In genomic region chr2:16561676-16562075, GRCh38 we compare ENCODE assay signal across 30 cellular contexts.
"Had no signal": no experiment of that assay in that cellular context is flagged by ENCODE, and none has a peak within 500 bp of the region (broad histone marks: within the 10 kb centered on the region; RNA-seq: fewer than 3 reads in every experiment).

No MANE protein-coding gene starts in this region.

- H3K9me3 Mint-ChIP-seq: activated CD4-positive, alpha-beta T cell treated with anti-CD3 and anti-CD28 coated beads, Interleukin-2, amount 10 ng/mL, durations not matched to agents 24 days and 14 days; activated CD8-positive, alpha-beta T cell treated with anti-CD3 and anti-CD28 coated beads for 36 hours; activated naive CD4-positive, alpha-beta T cell treated with anti-CD3 and anti-CD28 coated beads for 36 hours; activated naive CD4-positive, alpha-beta T cell treated with anti-CD3 and anti-CD28 coated beads, Interleukin-2, amount 50 U/mL, for 72 hours; activated T-cell treated with anti-CD3 and anti-CD28 coated beads, Interleukin-2, amount 50 U/mL, for 24 hours; T-cell had no signal

- H3K4me1 ChIP-seq: adrenal gland, body of pancreas, Peyer's patch had no signal

- H3K4me1 Mint-ChIP-seq: activated CD4-positive, alpha-beta T cell treated with anti-CD3 and anti-CD28 coated beads, Interleukin-2, amount 10 ng/mL, durations not matched to agents 24 days and 14 days; T-cell; T-helper 17 cell had no signal

- H3K27me3 Mint-ChIP-seq: activated CD4-positive, alpha-beta T cell treated with anti-CD3 and anti-CD28 coated beads, Interleukin-2, amount 10 ng/mL, durations not matched to agents 24 days and 14 days; activated CD8-positive, alpha-beta T cell treated with anti-CD3 and anti-CD28 coated beads for 36 hours had no signal

- H3K27ac Mint-ChIP-seq: activated CD4-positive, alpha-beta T cell treated with anti-CD3 and anti-CD28 coated beads, Interleukin-2, amount 10 ng/mL, durations not matched to agents 24 days and 14 days; activated CD8-positive, alpha-beta T cell treated with anti-CD3 and anti-CD28 coated beads for 36 hours; activated naive CD4-positive, alpha-beta T cell treated with anti-CD3 and anti-CD28 coated beads for 36 hours; activated naive CD4-positive, alpha-beta T cell treated with anti-CD3 and anti-CD28 coated beads, Interleukin-2, amount 50 U/mL, for 72 hours; activated T-cell treated with anti-CD3 and anti-CD28 coated beads, Interleukin-2, amount 50 U/mL, for 24 hours; T-cell; T-helper 17 cell had no signal

- H3K27ac ChIP-seq: adrenal gland, body of pancreas, Peyer's patch, RWPE1, WERI-Rb-1 had no signal

- DNase-seq: activated CD4-positive, alpha-beta T cell treated with anti-CD3 and anti-CD28 coated beads, Interleukin-2, amount 10 ng/mL, durations not matched to agents 24 days and 14 days; activated CD4-positive, alpha-beta T cell treated with anti-CD3 and anti-CD28 coated beads, Interleukin-2, amount 50 U/mL, for 4 hours; activated CD8-positive, alpha-beta T cell treated with anti-CD3 and anti-CD28 coated beads for 36 hours; activated gamma-delta T cell treated with Interleukin-2 at 50 U/mL for 16 hours; activated naive CD4-positive, alpha-beta T cell treated with anti-CD3 and anti-CD28 coated beads for 36 hours; activated T-cell treated with anti-CD3 and anti-CD28 coated beads, Interleukin-2, amount 50 U/mL, for 24 hours; body of pancreas; caudate nucleus; cerebellar nuclear complex; MG63; NCI-H1048; NCI-H1105 treated with DMSO at 0.1 percent for 48 hours; NCI-H1436; NCI-H1694; NCI-H1930; NCI-H2081 treated with DMSO at 0.1 percent for 48 hours; NCI-H226; NCI-H446 treated with DMSO at 0.1 percent for 48 hours; NCI-H524; PC-3; Peyer's patch; SIG-M5; T-cell; T-helper 17 cell; WERI-Rb-1 had no signal

- H3K9me3 ChIP-seq: adrenal gland, body of pancreas, MG63, Peyer's patch had no signal

- H3K4me3 ChIP-seq: adrenal gland, body of pancreas, MG63, Peyer's patch had no signal

- H3K27me3 ChIP-seq: adrenal gland, body of pancreas, MG63, Peyer's patch had no signal

- H3K36me3 Mint-ChIP-seq: activated naive CD4-positive, alpha-beta T cell treated with anti-CD3 and anti-CD28 coated beads, Interleukin-2, amount 50 U/mL, for 72 hours; T-cell had no signal

- H3K36me3 ChIP-seq: MG63, WERI-Rb-1 had no signal

- ATAC-seq: activated CD8-positive, alpha-beta T cell treated with anti-CD3 and anti-CD28 coated beads for 36 hours; body of pancreas; PC-3; Right ventricle myocardium inferior; SK-N-SH treated with all-trans-retinoic acid at 6 μM for 48 hours; T-cell; T-helper 17 cell had no signal

- H3K4me3 Mint-ChIP-seq: activated CD4-positive, alpha-beta T cell treated with anti-CD3 and anti-CD28 coated beads, Interleukin-2, amount 10 ng/mL, durations not matched to agents 24 days and 14 days; activated CD8-positive, alpha-beta T cell treated with anti-CD3 and anti-CD28 coated beads for 36 hours; activated naive CD4-positive, alpha-beta T cell treated with anti-CD3 and anti-CD28 coated beads for 36 hours; activated T-cell treated with anti-CD3 and anti-CD28 coated beads, Interleukin-2, amount 50 U/mL, for 24 hours; T-cell; T-helper 17 cell had no signal
